Comparison of ENCODE assay signal across 9 cellular contexts in the genomic region with DNA sequence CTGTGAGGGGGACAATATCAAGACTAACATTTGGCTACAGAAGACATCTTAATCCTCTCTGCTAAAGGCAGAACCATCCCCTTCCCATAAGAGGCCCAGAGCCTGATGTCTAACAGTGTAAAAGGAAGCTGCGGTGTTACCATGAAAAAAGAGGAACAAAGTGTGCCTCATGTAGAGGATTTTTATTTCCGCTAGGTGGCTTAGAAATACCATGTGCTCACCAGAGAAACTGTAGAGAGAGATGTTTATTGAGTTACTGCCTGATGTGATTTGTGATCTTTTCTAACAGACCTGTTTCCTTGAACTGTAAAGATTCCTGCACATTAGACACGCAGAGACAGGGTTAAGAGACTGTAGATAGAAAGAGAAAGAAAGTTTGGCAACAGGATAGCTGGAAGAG. TPM values are rescaled to one million over a fixed set of nuclear protein-coding genes. Genes with fewer than 3 reads are reported as not detected.
DNase-seq lines count a peak whose midpoint lies in the region; ATAC-seq, FAIRE-seq and TF ChIP-seq lines count a peak whose summit lies in the region.
"Had no signal": no experiment of that assay in that cellular context is flagged by ENCODE, and none has a peak within 500 bp of the region (broad histone marks: within the 10 kb centered on the region; RNA-seq: fewer than 3 reads in every experiment).

No MANE protein-coding gene starts in this region.

- H3K4me1 Mint-ChIP-seq in WTC11, result peaks cover 40% of the 10 kb centered on the region

- CTCF ChIA-PET in A549 (lab: Yijun Ruan, JAX) (interaction anchor here (0.6 kb wide), 1 partner anchor 77 kb away, joined by 4 read pairs; no protein-coding TSS in a partner anchor), WTC11 (lab: Charles Lee) (interaction anchor here (1.4 to 1.8 kb wide), 2 partner anchors 71 to 140 kb away, joined by 4 to 15 read pairs; no protein-coding TSS in a partner anchor)

- H3K4me3 ChIP-seq in A549, result no peak overlapping the region

- H3K9me3 Mint-ChIP-seq in WTC11, result peaks cover 5% of the 10 kb centered on the region; the same call in 1 of the 2 replicates

- peaks cover 5% of the 10 kb centered on the region; the same call in 1 of the 2 replicates for H3K36me3 Mint-ChIP-seq in WTC11

- H3K4me3 Mint-ChIP-seq in WTC11, result no peak overlapping the region

- no peaks in the 10 kb centered on the region; the same call in 1 of the 2 replicates for H3K27me3 Mint-ChIP-seq in WTC11 (ENCODE audit: low read depth)

- no peak; the same call in 2 of the 3 replicates for TF ChIP-seq CTCF in A549 (IDR thresholded peaks at IDR 0.05)
- TF ChIP-seq CTCF in WTC11 (IDR thresholded peaks at IDR 0.05), result peak; percentile 26

- no peak overlapping the region for H3K27ac ChIP-seq in A549
- no peak overlapping the region for H3K27ac ChIP-seq in substantia nigra (ENCODE audit: low read depth, low read length, poor library complexity, severe bottlenecking)

- no peak overlapping the region for H3K27ac Mint-ChIP-seq in WTC11

- H3K4me1 ChIP-seq in A549, result no peaks in the 10 kb centered on the region

- no peaks in the 10 kb centered on the region for H3K9me3 ChIP-seq in A549

- ATAC-seq in A549, result peak; percentile 78 to 81; a peak in 5 of 6 replicates
- peak; percentile 86 for ATAC-seq in GM18868 (IDR thresholded peaks at IDR 0.05; ENCODE audit: unreplicated experiment)
- peak; percentile 71 for ATAC-seq in HG03520 (IDR thresholded peaks at IDR 0.05; ENCODE audit: unreplicated experiment)
- peak; percentile 84 for ATAC-seq in WTC11
- ATAC-seq in GM18520 (IDR thresholded peaks at IDR 0.05; ENCODE audit: unreplicated experiment), result no peak

- TF ChIP-seq RAD21 in A549 (conservative IDR thresholded peaks at IDR 0.05 in 1 of 2, IDR thresholded peaks at IDR 0.05 in 1 of 2), result 0 out of 5 replicates have a peak, but pooled peaks of 1 of the 2 experiments have one; percentile 10

- DNase-seq in A549 (ENCODE audit: low read depth in 1 of 2, low spot score in 1 of 2) (peak in 1 of 2 experiments; percentile 7), WTC11 (ENCODE audit: low spot score) (no peak), pons (ENCODE audit: low spot score) (peak; percentile 32), germinal center (ENCODE audit: low spot score) (no peak), substantia nigra (lab: John Stamatoyannopoulos, UW) (no peak)

- no peak for FAIRE-seq in A549 (lab: Jason Lieb, UNC)

- POLR2A ChIA-PET in A549 (lab: Yijun Ruan, JAX), result no interaction called here
- POLR2A ChIA-PET in WTC11 (lab: Charles Lee), result no interaction called here

- H3K4me2 ChIP-seq in A549, result no peak overlapping the region

- TF ChIP-seq EP300 in A549 (IDR thresholded peaks at IDR 0.05), result no peak

- no peak for TF ChIP-seq POLR2A in A549 (IDR thresholded peaks at IDR 0.05; ENCODE audit: low read length)

- 6% methylated on average over 3 of the region's 3 CpGs for WGBS in A549 (ENCODE audit: missing lambda C conversion rate)

TF ChIP-seq in A549, 52 proteins besides CTCF, POLR2A, EP300 and RAD21:
- TF ChIP-seq GATA3 (IDR thresholded peaks at IDR 0.05; ENCODE audit: borderline replicate concordance) (no peak), CEBPB (IDR thresholded peaks at IDR 0.05) (no peak), FOXS1 (CRISPR knock-in tag; IDR thresholded peaks at IDR 0.05) (no peak), CHD4 (IDR thresholded peaks at IDR 0.05; ENCODE audit: borderline replicate concordance) (no peak), RCOR1 (IDR thresholded peaks at IDR 0.05; ENCODE audit: low read depth, low read length) (no peak), CBX2 (IDR thresholded peaks at IDR 0.05; ENCODE audit: borderline replicate concordance, low read depth) (no peak), JUN (IDR thresholded peaks at IDR 0.05) (no peak), BHLHE40 (IDR thresholded peaks at IDR 0.05; ENCODE audit: low read depth, low read length) (no peak)
- TF ChIP-seq, protein P1, sequence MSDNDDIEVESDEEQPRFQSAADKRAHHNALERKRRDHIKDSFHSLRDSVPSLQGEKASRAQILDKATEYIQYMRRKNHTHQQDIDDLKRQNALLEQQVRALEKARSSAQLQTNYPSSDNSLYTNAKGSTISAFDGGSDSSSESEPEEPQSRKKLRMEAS (IDR thresholded peaks at IDR 0.05), result 0 out of 2 replicates have a peak, but pooled peaks have one; percentile 17

TF ChIP-seq in WTC11, 78 proteins besides CTCF, POLR2A, EP300 and RAD21 (continues in another document):
- TF ChIP-seq OVOL2 (CRISPR knock-in tag; IDR thresholded peaks at IDR 0.05; ENCODE audit: borderline replicate concordance), result no peak
- TF ChIP-seq ATF1 (CRISPR knock-in tag; IDR thresholded peaks at IDR 0.05), result no peak
- no peak for TF ChIP-seq FOXP1 (CRISPR knock-in tag; IDR thresholded peaks at IDR 0.05; ENCODE audit: borderline replicate concordance)
- TF ChIP-seq, protein P2, sequence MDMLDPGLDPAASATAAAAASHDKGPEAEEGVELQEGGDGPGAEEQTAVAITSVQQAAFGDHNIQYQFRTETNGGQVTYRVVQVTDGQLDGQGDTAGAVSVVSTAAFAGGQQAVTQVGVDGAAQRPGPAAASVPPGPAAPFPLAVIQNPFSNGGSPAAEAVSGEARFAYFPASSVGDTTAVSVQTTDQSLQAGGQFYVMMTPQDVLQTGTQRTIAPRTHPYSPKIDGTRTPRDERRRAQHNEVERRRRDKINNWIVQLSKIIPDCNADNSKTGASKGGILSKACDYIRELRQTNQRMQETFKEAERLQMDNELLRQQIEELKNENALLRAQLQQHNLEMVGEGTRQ (CRISPR knock-in tag; IDR thresholded peaks at IDR 0.05), result no peak
- TF ChIP-seq ETV6 (CRISPR knock-in tag; IDR thresholded peaks at IDR 0.05), result no peak
- TF ChIP-seq, protein P3, sequence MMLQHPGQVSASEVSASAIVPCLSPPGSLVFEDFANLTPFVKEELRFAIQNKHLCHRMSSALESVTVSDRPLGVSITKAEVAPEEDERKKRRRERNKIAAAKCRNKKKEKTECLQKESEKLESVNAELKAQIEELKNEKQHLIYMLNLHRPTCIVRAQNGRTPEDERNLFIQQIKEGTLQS (CRISPR knock-in tag; conservative IDR thresholded peaks at IDR 0.05), result no peak
- TF ChIP-seq, protein P4, sequence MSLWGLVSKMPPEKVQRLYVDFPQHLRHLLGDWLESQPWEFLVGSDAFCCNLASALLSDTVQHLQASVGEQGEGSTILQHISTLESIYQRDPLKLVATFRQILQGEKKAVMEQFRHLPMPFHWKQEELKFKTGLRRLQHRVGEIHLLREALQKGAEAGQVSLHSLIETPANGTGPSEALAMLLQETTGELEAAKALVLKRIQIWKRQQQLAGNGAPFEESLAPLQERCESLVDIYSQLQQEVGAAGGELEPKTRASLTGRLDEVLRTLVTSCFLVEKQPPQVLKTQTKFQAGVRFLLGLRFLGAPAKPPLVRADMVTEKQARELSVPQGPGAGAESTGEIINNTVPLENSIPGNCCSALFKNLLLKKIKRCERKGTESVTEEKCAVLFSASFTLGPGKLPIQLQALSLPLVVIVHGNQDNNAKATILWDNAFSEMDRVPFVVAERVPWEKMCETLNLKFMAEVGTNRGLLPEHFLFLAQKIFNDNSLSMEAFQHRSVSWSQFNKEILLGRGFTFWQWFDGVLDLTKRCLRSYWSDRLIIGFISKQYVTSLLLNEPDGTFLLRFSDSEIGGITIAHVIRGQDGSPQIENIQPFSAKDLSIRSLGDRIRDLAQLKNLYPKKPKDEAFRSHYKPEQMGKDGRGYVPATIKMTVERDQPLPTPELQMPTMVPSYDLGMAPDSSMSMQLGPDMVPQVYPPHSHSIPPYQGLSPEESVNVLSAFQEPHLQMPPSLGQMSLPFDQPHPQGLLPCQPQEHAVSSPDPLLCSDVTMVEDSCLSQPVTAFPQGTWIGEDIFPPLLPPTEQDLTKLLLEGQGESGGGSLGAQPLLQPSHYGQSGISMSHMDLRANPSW (CRISPR knock-in tag; conservative IDR thresholded peaks at IDR 0.05; ENCODE audit: low read depth), result no peak
- TF ChIP-seq, protein P5, sequence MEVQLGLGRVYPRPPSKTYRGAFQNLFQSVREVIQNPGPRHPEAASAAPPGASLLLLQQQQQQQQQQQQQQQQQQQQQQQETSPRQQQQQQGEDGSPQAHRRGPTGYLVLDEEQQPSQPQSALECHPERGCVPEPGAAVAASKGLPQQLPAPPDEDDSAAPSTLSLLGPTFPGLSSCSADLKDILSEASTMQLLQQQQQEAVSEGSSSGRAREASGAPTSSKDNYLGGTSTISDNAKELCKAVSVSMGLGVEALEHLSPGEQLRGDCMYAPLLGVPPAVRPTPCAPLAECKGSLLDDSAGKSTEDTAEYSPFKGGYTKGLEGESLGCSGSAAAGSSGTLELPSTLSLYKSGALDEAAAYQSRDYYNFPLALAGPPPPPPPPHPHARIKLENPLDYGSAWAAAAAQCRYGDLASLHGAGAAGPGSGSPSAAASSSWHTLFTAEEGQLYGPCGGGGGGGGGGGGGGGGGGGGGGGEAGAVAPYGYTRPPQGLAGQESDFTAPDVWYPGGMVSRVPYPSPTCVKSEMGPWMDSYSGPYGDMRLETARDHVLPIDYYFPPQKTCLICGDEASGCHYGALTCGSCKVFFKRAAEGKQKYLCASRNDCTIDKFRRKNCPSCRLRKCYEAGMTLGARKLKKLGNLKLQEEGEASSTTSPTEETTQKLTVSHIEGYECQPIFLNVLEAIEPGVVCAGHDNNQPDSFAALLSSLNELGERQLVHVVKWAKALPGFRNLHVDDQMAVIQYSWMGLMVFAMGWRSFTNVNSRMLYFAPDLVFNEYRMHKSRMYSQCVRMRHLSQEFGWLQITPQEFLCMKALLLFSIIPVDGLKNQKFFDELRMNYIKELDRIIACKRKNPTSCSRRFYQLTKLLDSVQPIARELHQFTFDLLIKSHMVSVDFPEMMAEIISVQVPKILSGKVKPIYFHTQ (CRISPR knock-in tag; IDR thresholded peaks at IDR 0.05), result no peak
- TF ChIP-seq, protein P1 (CRISPR knock-in tag; IDR thresholded peaks at IDR 0.05), result no peak

RNA-seq across cellular contexts. Expression of a gene that starts 22.1 kb away (rescaled TPM):
- polyA plus RNA-seq in A549 (2011; rRNA removed), result not detected in 2 replicates
- polyA plus RNA-seq in A549 (2012; cell fraction: cytosol; rRNA removed), result not detected in 2 replicates
- polyA plus RNA-seq in A549 (2012; cell fraction: nucleus; rRNA removed), result not detected in 2 replicates
- polyA plus RNA-seq in A549 (2017; fragmentation: RNase III; extraction: RNeasy Plus Mini Kit Qiagen cat#74134 plus additional on column Dnase treatment), result not detected in 3 replicates
- polyA minus RNA-seq in A549 (2011; rRNA and poly(A)+ RNA removed), result not detected in 2 replicates
- not detected in 3 replicates for total RNA-seq in WTC11 (2021)
- total RNA-seq: pulmonary artery endothelial cell had no signal

RNA-seq across cellular contexts. Expression of a gene that starts 41.3 kb away (rescaled TPM):
- not detected in 2 replicates for polyA plus RNA-seq in A549 (2011; rRNA removed)
- not detected in 2 replicates for polyA plus RNA-seq in A549 (2012; cell fraction: cytosol; rRNA removed)
- not detected in 2 replicates for polyA plus RNA-seq in A549 (2012; cell fraction: nucleus; rRNA removed)
- polyA plus RNA-seq in A549 (2017; fragmentation: RNase III; extraction: RNeasy Plus Mini Kit Qiagen cat#74134 plus additional on column Dnase treatment), result not detected in 3 replicates
- not detected in 2 replicates for polyA minus RNA-seq in A549 (2011; rRNA and poly(A)+ RNA removed)
- not detected in 3 replicates for total RNA-seq in WTC11 (2021)
- total RNA-seq: pulmonary artery endothelial cell had no signal

RNA-seq across cellular contexts. Expression of a gene that starts 58.0 kb away (rescaled TPM):
- polyA plus RNA-seq in A549 (2011; rRNA removed) (not detected in 2 replicates), A549 (2017; fragmentation: RNase III; extraction: RNeasy Plus Mini Kit Qiagen cat#74134 plus additional on column Dnase treatment) (not detected in 3 replicates)
- not detected in 2 replicates for polyA plus RNA-seq in A549 (2012; cell fraction: cytosol; rRNA removed)
- not detected in 2 replicates for polyA plus RNA-seq in A549 (2012; cell fraction: nucleus; rRNA removed)
- not detected in 2 replicates for polyA minus RNA-seq in A549 (2011; rRNA and poly(A)+ RNA removed)
- total RNA-seq in WTC11 (2021), result 0.02 TPM in 1 of 3 replicates, not detected in the others
- total RNA-seq: pulmonary artery endothelial cell had no signal
